ENCODE assay signal across 18 cellular contexts in genomic region chr21:15241997-15242767, GRCh38.
A peak's percentile ranks its signal among the peaks of the same experiment; 100 is the strongest.
DNase-seq lines count a peak whose midpoint lies in the region; ATAC-seq and TF ChIP-seq lines count a peak whose summit lies in the region.
"Had no signal": no experiment of that assay in that cellular context is flagged by ENCODE, and none has a peak within 500 bp of the region (broad histone marks: within the 10 kb centered on the region; RNA-seq: fewer than 3 reads in every experiment).

No MANE protein-coding gene starts in this region.

- no peaks in the 10 kb centered on the region for H3K79me1 ChIP-seq in neuronal stem cell (ENCODE audit: low read depth, low read length)

- H3K27me3 Mint-ChIP-seq in WTC11 (ENCODE audit: low read depth): peaks cover 97% of the 10 kb centered on the region

- H3K27ac Mint-ChIP-seq in WTC11: peak overlapping the region; percentile 52

- ATAC-seq in WTC11 (peak; percentile 88), HG03520 (IDR thresholded peaks at IDR 0.05; ENCODE audit: unreplicated experiment) (no peak)

- no peak for TF ChIP-seq CTCF in WTC11 (IDR thresholded peaks at IDR 0.05)

- CTCF ChIA-PET in WTC11 (lab: Charles Lee): interaction anchor here (1.1 to 1.4 kb wide), 3 partner anchors 177 to 279 kb away, joined by 3 to 9 read pairs (median 3); partner anchors contain the start of gene NRIP1

- no peak overlapping the region for H2AK5ac ChIP-seq in neuronal stem cell (ENCODE audit: low read depth, low read length)

- no peak overlapping the region for H3K18ac ChIP-seq in neuronal stem cell (ENCODE audit: low read length)

- H3K27me3 ChIP-seq in neuronal stem cell (ENCODE audit: control insufficient read depth in 3 of 3, insufficient read depth in 3 of 3, low read depth in 1 of 3, low read length in 3 of 3): no peaks in the 10 kb centered on the region
- H3K27me3 ChIP-seq: sigmoid colon, suprapubic skin had no signal

- H3K27ac ChIP-seq in neuronal stem cell (replicated peaks; ENCODE audit: low read length): no peak overlapping the region
- H3K27ac ChIP-seq: sigmoid colon, suprapubic skin had no signal

- H4K8ac ChIP-seq in neuronal stem cell (ENCODE audit: low read depth, low read length): no peak overlapping the region

- H3K4me1 ChIP-seq in neuronal stem cell (ENCODE audit: control insufficient read depth in 2 of 2, insufficient read depth in 1 of 2, low read depth in 1 of 2, low read length in 2 of 2): peaks cover 10 to 27% of the 10 kb centered on the region in 2 donors
- H3K4me1 ChIP-seq: suprapubic skin had no signal

- H4K91ac ChIP-seq in neuronal stem cell (ENCODE audit: low read depth, low read length, poor library complexity): no peak overlapping the region

- POLR2A ChIA-PET in WTC11 (lab: Charles Lee): no interaction called here

- H3K23ac ChIP-seq in neuronal stem cell (ENCODE audit: low read depth, low read length, poor library complexity): no peak overlapping the region

- H3K4me1 Mint-ChIP-seq in WTC11: peaks cover 31% of the 10 kb centered on the region

- no peak overlapping the region for H2BK5ac ChIP-seq in neuronal stem cell (ENCODE audit: low read length)

- no peak overlapping the region for H3K4me3 ChIP-seq in neuronal stem cell (ENCODE audit: low read length in 2 of 2)
- H3K4me3 ChIP-seq: sigmoid colon, suprapubic skin had no signal

- DNase-seq in HT-29 (ENCODE audit: low spot score) (peak; percentile 5), WTC11 (ENCODE audit: low spot score) (peak; percentile 21), iPS DF 4.7 (ENCODE audit: extremely low read depth, low spot score) (peak; percentile 88), neuronal stem cell (ENCODE audit: low spot score) (no peak), cerebellar cortex (ENCODE audit: low spot score) (no peak), GDM1 (lab: John Stamatoyannopoulos, UW) (no peak)
- DNase-seq: activated CD4-positive, CD25-positive, alpha-beta regulatory T cell; activated effector memory CD4-positive, alpha-beta T cell treated with Interleukin-2 at 50 U/mL for 16 hours; AML-193; amygdala; KBM-7; kidney; NCI-H1105 treated with DMSO at 0.1 percent for 48 hours; NCI-H2171; nucleus accumbens; sigmoid colon had no signal

- H3K9ac ChIP-seq in neuronal stem cell (ENCODE audit: low read depth, low read length, poor library complexity): no peak overlapping the region

- H2AFZ ChIP-seq in neuronal stem cell (ENCODE audit: low read length): peak overlapping the region; percentile 14

- H3K9me3 ChIP-seq in neuronal stem cell (replicated peaks in 1 of 2; ENCODE audit: control insufficient read depth in 2 of 2, insufficient read depth in 1 of 2, low read depth in 1 of 2, low read length in 2 of 2): peaks cover 2 to 5% of the 10 kb centered on the region in 2 donors
- H3K9me3 ChIP-seq: sigmoid colon, suprapubic skin had no signal

- H3K4me3 Mint-ChIP-seq in WTC11: no peak overlapping the region

- no peak overlapping the region for H3K4ac ChIP-seq in neuronal stem cell (ENCODE audit: low read length)

- no peaks in the 10 kb centered on the region for H3K36me3 ChIP-seq in neuronal stem cell (replicated peaks in 1 of 2; ENCODE audit: control insufficient read depth in 2 of 2, insufficient read depth in 2 of 2, low read length in 2 of 2)
- H3K36me3 ChIP-seq: sigmoid colon, suprapubic skin had no signal

- no peak overlapping the region for H3K14ac ChIP-seq in neuronal stem cell (ENCODE audit: low read length)

- H2BK12ac ChIP-seq in neuronal stem cell (ENCODE audit: low read length): no peak overlapping the region

- H3K4me2 ChIP-seq in neuronal stem cell (ENCODE audit: insufficient read depth, low read length, poor library complexity, severe bottlenecking): no peak overlapping the region

- WGBS in neuronal stem cell (ENCODE audit: extremely low coverage in 2 of 2, insufficient read length in 2 of 2, insufficient replicate concordance in 1 of 2), 2 donors: no CpG with 5 or more reads among the region's 2 CpGs

- H3K9me3 Mint-ChIP-seq in WTC11: no peaks in the 10 kb centered on the region

- H2BK120ac ChIP-seq in neuronal stem cell (ENCODE audit: low read depth, low read length): no peak overlapping the region

- no peaks in the 10 kb centered on the region for H3K36me3 Mint-ChIP-seq in WTC11

- H2BK15ac ChIP-seq in neuronal stem cell (ENCODE audit: low read length): no peak overlapping the region

TF ChIP-seq in WTC11, 78 proteins besides CTCF, POLR2A, EP300 and RAD21 (continues in another document):
- no peak for TF ChIP-seq USF2 (CRISPR knock-in tag; IDR thresholded peaks at IDR 0.05)
- TF ChIP-seq ZNF512 (CRISPR knock-in tag; IDR thresholded peaks at IDR 0.05; ENCODE audit: borderline replicate concordance): no peak
- no peak for TF ChIP-seq AR (CRISPR knock-in tag; IDR thresholded peaks at IDR 0.05)
- TF ChIP-seq FOXJ3 (CRISPR knock-in tag; IDR thresholded peaks at IDR 0.05; ENCODE audit: borderline replicate concordance): 0 out of 2 replicates have a peak, but pooled peaks have one; percentile 36
- no peak for TF ChIP-seq ERG (CRISPR knock-in tag; IDR thresholded peaks at IDR 0.05)
- TF ChIP-seq TP53 (CRISPR knock-in tag; IDR thresholded peaks at IDR 0.05): no peak
- TF ChIP-seq TEAD1 (CRISPR knock-in tag; IDR thresholded peaks at IDR 0.05): no peak
- no peak for TF ChIP-seq ZSCAN18 (CRISPR knock-in tag; IDR thresholded peaks at IDR 0.05)
- TF ChIP-seq EMX1 (CRISPR knock-in tag; IDR thresholded peaks at IDR 0.05): no peak
- 0 out of 2 replicates have a peak, but pooled peaks have one; percentile 54 for TF ChIP-seq FOXK1 (CRISPR knock-in tag; IDR thresholded peaks at IDR 0.05)
- TF ChIP-seq SP1 (CRISPR knock-in tag; conservative IDR thresholded peaks at IDR 0.05): 0 out of 2 replicates have a peak, but pooled peaks have one; percentile 8
- TF ChIP-seq PRRX2 (CRISPR knock-in tag; IDR thresholded peaks at IDR 0.05): no peak

Comparison
In these comparisons a context has a peak if more than half of its experiments do, and no peak if none do; other contexts are left out.
1. DNase-seq: peak in HT-29 (single experiment), WTC11 (single experiment) and iPS DF 4.7 (single experiment); none in neuronal stem cell (single experiment), cerebellar cortex (single experiment) and GDM1 (single experiment).